In the genomic region with DNA sequence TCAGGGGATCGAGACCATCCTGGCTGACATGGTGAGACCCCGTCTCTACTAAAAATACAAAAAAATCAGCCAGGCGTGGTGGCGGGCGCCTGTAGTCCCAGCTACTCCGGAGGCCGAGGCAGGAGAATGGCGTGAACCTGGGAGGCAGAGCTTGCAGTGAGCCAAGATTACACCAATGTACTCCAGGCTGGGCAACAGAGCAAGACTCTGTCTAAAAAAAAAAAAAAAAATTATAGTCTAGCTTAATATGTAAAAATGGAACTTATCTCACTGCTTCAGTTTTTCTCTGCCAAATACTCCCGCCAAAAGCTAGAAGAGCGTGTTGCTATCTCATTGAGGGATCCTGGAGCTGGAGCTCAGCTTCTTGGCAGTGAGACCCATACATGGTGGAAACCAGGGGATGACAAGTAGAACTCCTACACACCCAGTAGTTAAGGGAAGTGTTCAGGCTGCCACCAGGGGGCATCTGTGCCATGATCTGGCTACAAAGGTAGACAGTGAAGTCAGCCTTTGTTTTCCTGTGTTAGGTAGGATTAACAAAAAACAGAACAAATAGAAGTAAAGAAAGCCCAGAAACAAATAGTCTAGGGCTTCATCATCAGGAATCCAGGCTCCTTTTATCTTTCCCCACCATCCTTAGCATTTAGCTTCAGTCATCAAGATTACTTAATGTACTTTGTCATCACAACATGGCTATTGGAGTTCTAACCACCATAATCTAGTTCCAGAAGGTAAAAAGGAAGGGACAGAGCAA, we compare ENCODE assay signal across 8 cellular contexts. TPM values are rescaled to one million over a fixed set of nuclear protein-coding genes. Genes with fewer than 3 reads are reported as not detected.
DNase-seq lines count a peak whose midpoint lies in the region; ATAC-seq and TF ChIP-seq lines count a peak whose summit lies in the region.

No MANE protein-coding gene starts in this region.

- no peaks in the 10 kb centered on the region for H3K27me3 Mint-ChIP-seq in T-cell

- no peaks in the 10 kb centered on the region for H3K9me3 Mint-ChIP-seq in T-cell

- peak; percentile 83 for TF ChIP-seq CTCF in retinal pigment epithelial cell (conservative IDR thresholded peaks at IDR 0.05; ENCODE audit: low read depth, low read length)

- POLR2A ChIA-PET in T-cell (lab: Charles Lee) = interaction anchor here (0.6 to 1.4 kb wide), 3 partner anchors 13 to 88 kb away, joined by 3 to 4 read pairs (median 3); a partner anchor contains a TSS

- intact Hi-C loops in left ventricle myocardium superior (cut with micrococcal nuclease) = loop anchor here (5.0 kb wide), 1 partner anchor 64 kb away; a partner anchor contains a TSS

- ATAC-seq in GM21619 (IDR thresholded peaks at IDR 0.05; ENCODE audit: unreplicated experiment) (peak; percentile 89), T-cell (replicated peaks in 1 of 4) (peak; percentile 99 to 100 (median 100)), left ventricle myocardium superior (peak; percentile 94), GM19351 (IDR thresholded peaks at IDR 0.05; ENCODE audit: unreplicated experiment) (no peak)

- CTCF ChIA-PET in T-cell (lab: Charles Lee) = interaction anchor here (0.5 to 7.0 kb wide), 30 partner anchors 8 to 1709 kb away, joined by 3 to 87 read pairs (median 4); a partner anchor contains a TSS

- no peak overlapping the region for H3K4me3 Mint-ChIP-seq in T-cell

- H3K27ac Mint-ChIP-seq in T-cell = peak overlapping the region in 1 of 2 donors; percentile 16

- DNase-seq in COLO668 (lab: John Stamatoyannopoulos, UW; ENCODE audit: unreplicated experiment) (peak; percentile 67), NCI-H1092 treated with DMSO at 0.1 percent for 48 hours (lab: John Stamatoyannopoulos, UW) (peak; percentile 87), T-cell (peak; percentile 73 to 92 (median 84)), amniotic epithelial cell (ENCODE audit: low read depth) (peak; percentile 94), left ventricle myocardium superior (peak; percentile 88), retinal pigment epithelial cell (ENCODE audit: low read depth) (peak; percentile 35)

- peaks cover 5% of the 10 kb centered on the region for H3K36me3 Mint-ChIP-seq in T-cell

- H3K4me1 Mint-ChIP-seq in T-cell = peaks cover 7 to 12% (median 7%) of the 10 kb centered on the region in 3 donors

- no peak overlapping the region for H3K4me3 ChIP-seq in retinal pigment epithelial cell (ENCODE audit: low read length)

RNA-seq across cellular contexts. Expression of a gene that starts 33.6 kb away (rescaled TPM):
- total RNA-seq in T-cell = 10 to 100 TPM; 25.6 to 37.8 (median 28.7) TPM
- 5.9 TPM for total RNA-seq in left ventricle myocardium superior

Comparison
In these comparisons a context has a peak if more than half of its experiments do, and no peak if none do; other contexts are left out.
1. DNase-seq: peak in every context shown above with its lines; median percentile 94 in amniotic epithelial cell; 88 in left ventricle myocardium superior; 87 in NCI-H1092 treated with DMSO at 0.1 percent for 48 hours; 84 in T-cell; 67 in COLO668; 35 in retinal pigment epithelial cell.